In genomic region chr19:44765949-44766335, GRCh38 we compare ENCODE assay signal across 2 cellular contexts.
TF ChIP-seq lines count a peak whose summit lies in the region.

No MANE protein-coding gene starts in this region.

TF ChIP-seq in HEK293, 187 proteins besides CTCF, POLR2A, EP300 and RAD21:
- TF ChIP-seq, protein P1, sequence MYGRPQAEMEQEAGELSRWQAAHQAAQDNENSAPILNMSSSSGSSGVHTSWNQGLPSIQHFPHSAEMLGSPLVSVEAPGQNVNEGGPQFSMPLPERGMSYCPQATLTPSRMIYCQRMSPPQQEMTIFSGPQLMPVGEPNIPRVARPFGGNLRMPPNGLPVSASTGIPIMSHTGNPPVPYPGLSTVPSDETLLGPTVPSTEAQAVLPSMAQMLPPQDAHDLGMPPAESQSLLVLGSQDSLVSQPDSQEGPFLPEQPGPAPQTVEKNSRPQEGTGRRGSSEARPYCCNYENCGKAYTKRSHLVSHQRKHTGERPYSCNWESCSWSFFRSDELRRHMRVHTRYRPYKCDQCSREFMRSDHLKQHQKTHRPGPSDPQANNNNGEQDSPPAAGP (tag by site-specific recombination; IDR thresholded peaks at IDR 0.05) = no peak
- TF ChIP-seq HOXC10 (CRISPR knock-in tag; IDR thresholded peaks at IDR 0.05) (no peak), ZNF121 (tag by site-specific recombination; IDR thresholded peaks at IDR 0.05) (peak; percentile 53; the same call in 1 of the 2 replicates)
TF ChIP-seq in HEK293: peak in this region for 1.

TF ChIP-seq in endothelial cell of umbilical vein, 7 proteins besides CTCF, POLR2A, EP300 and RAD21:
- TF ChIP-seq MYC (IDR thresholded peaks at IDR 0.05; ENCODE audit: low read depth, low read length) (no peak), FOS (IDR thresholded peaks at IDR 0.05; ENCODE audit: borderline replicate concordance, insufficient read depth, low read length) (no peak), POLR2AphosphoS5 (IDR thresholded peaks at IDR 0.05; ENCODE audit: insufficient read depth, low read depth, low read length) (no peak), MAX (IDR thresholded peaks at IDR 0.05; ENCODE audit: insufficient read depth, insufficient read length) (no peak), GATA2 (IDR thresholded peaks at IDR 0.05; ENCODE audit: insufficient read depth, insufficient read length, low read depth, low read length) (no peak), EZH2 (IDR thresholded peaks at IDR 0.05; ENCODE audit: borderline replicate concordance, low read depth, low read length, severe bottlenecking) (no peak), JUN (IDR thresholded peaks at IDR 0.05; ENCODE audit: borderline replicate concordance, insufficient read depth, insufficient read length, low read depth) (no peak)
